ENCODE assay signal across 8 cellular contexts in genomic region chr2:65227035-65227470, GRCh38. TPM values are rescaled to one million over a fixed set of nuclear protein-coding genes. Genes with fewer than 3 reads are reported as not detected.
A peak's percentile ranks its signal among the peaks of the same experiment; 100 is the strongest.
DNase-seq lines count a peak whose midpoint lies in the region; ATAC-seq lines count a peak whose summit lies in the region.

No MANE protein-coding gene starts in this region.

- peak overlapping the region; percentile 99 for H3K27ac ChIP-seq in CD4-positive, CD25-positive, alpha-beta regulatory T cell (ENCODE audit: insufficient read depth, low read length, poor library complexity, severe bottlenecking)
- H3K27ac ChIP-seq in esophagus (ENCODE audit: low read depth in 2 of 2, low read length in 1 of 2) = peak overlapping the region; percentile 87 to 94

- no peaks in the 10 kb centered on the region for H3K27me3 ChIP-seq in CD4-positive, CD25-positive, alpha-beta regulatory T cell (ENCODE audit: control insufficient read depth, insufficient read depth, low read length)
- no peaks in the 10 kb centered on the region for H3K27me3 ChIP-seq in esophagus (ENCODE audit: control insufficient read depth in 1 of 2, insufficient read depth in 2 of 2, low read length in 2 of 2)

- H3K36me3 ChIP-seq in CD4-positive, CD25-positive, alpha-beta regulatory T cell (ENCODE audit: control insufficient read depth, insufficient read depth, low read length) = peaks cover 16% of the 10 kb centered on the region
- no peaks in the 10 kb centered on the region for H3K36me3 ChIP-seq in esophagus (ENCODE audit: control insufficient read depth in 2 of 2, insufficient read depth in 2 of 2, low read length in 1 of 2)

- peaks cover 0 to 1% (median 0%) of the 10 kb centered on the region in 7 donors for H3K9me3 Mint-ChIP-seq in CD4-positive, CD25-positive, alpha-beta regulatory T cell
- H3K9me3 Mint-ChIP-seq in natural killer cell treated with Interleukin-12 subunit alpha and Interleukin-12 subunit beta and Interleukin-15 and Interleukin-18, amount 100 ng/mL, for 72 hours = no peaks in the 10 kb centered on the region

- H3K4me1 Mint-ChIP-seq in CD4-positive, CD25-positive, alpha-beta regulatory T cell = peaks cover 14 to 48% (median 31%) of the 10 kb centered on the region in 4 donors
- H3K4me1 Mint-ChIP-seq in natural killer cell treated with Interleukin-12 subunit alpha and Interleukin-12 subunit beta and Interleukin-15 and Interleukin-18, amount 100 ng/mL, for 72 hours (ENCODE audit: low read depth in 2 of 2) = peaks cover 14 to 21% of the 10 kb centered on the region in 2 donors

- peak overlapping the region; percentile 94 for H3K4me3 ChIP-seq in CD4-positive, CD25-positive, alpha-beta regulatory T cell (ENCODE audit: low read depth, low read length)
- peak overlapping the region; percentile 92 to 93 for H3K4me3 ChIP-seq in esophagus (ENCODE audit: low read depth in 1 of 2, low read length in 2 of 2)

- H3K27ac Mint-ChIP-seq in CD4-positive, CD25-positive, alpha-beta regulatory T cell = peak overlapping the region; percentile 99 to 100 (median 99)
- H3K27ac Mint-ChIP-seq in natural killer cell treated with Interleukin-12 subunit alpha and Interleukin-12 subunit beta and Interleukin-15 and Interleukin-18, amount 100 ng/mL, for 72 hours = peak overlapping the region; percentile 95 to 98

- peaks cover 10% of the 10 kb centered on the region for H3K27me3 Mint-ChIP-seq in CD4-positive, CD25-positive, alpha-beta regulatory T cell
- no peaks in the 10 kb centered on the region for H3K27me3 Mint-ChIP-seq in natural killer cell treated with Interleukin-12 subunit alpha and Interleukin-12 subunit beta and Interleukin-15 and Interleukin-18, amount 100 ng/mL, for 72 hours

- DNase-seq in CD4-positive, CD25-positive, alpha-beta regulatory T cell = no peak
- peak; percentile 24 for DNase-seq in SKM-1 (lab: John Stamatoyannopoulos, UW; ENCODE audit: unreplicated experiment)
- no peak for DNase-seq in natural killer cell treated with Interleukin-12 subunit alpha and Interleukin-12 subunit beta and Interleukin-15 and Interleukin-18, amount 100 ng/mL, for 72 hours (ENCODE audit: low spot score)
- no peak for DNase-seq in HuH-7.5 (ENCODE audit: low spot score)
- DNase-seq in middle frontal gyrus (ENCODE audit: extremely low spot score, low spot score) = no peak

- peak; percentile 1 to 10 for ATAC-seq in CD4-positive, CD25-positive, alpha-beta regulatory T cell (ENCODE audit: low read depth in 2 of 2)
- ATAC-seq in GM19035 (IDR thresholded peaks at IDR 0.05; ENCODE audit: unreplicated experiment) = peak; percentile 20
- peak; percentile 20 for ATAC-seq in HG03159 (IDR thresholded peaks at IDR 0.05; ENCODE audit: unreplicated experiment)
- ATAC-seq in natural killer cell treated with Interleukin-12 subunit alpha and Interleukin-12 subunit beta and Interleukin-15 and Interleukin-18, amount 100 ng/mL, for 72 hours = peak; percentile 2 to 17

- H3K36me3 Mint-ChIP-seq in CD4-positive, CD25-positive, alpha-beta regulatory T cell = peaks cover 3% of the 10 kb centered on the region
- peaks cover 15% of the 10 kb centered on the region for H3K36me3 Mint-ChIP-seq in natural killer cell treated with Interleukin-12 subunit alpha and Interleukin-12 subunit beta and Interleukin-15 and Interleukin-18, amount 100 ng/mL, for 72 hours

- H3K4me1 ChIP-seq in CD4-positive, CD25-positive, alpha-beta regulatory T cell (ENCODE audit: control insufficient read depth, insufficient read depth, low read length, poor library complexity, severe bottlenecking) = peaks cover 41% of the 10 kb centered on the region
- H3K4me1 ChIP-seq in esophagus (ENCODE audit: control insufficient read depth in 2 of 2, insufficient read depth in 2 of 2, low read length in 1 of 2) = no peaks in the 10 kb centered on the region

- peak overlapping the region; percentile 93 to 100 (median 100) for H3K4me3 Mint-ChIP-seq in CD4-positive, CD25-positive, alpha-beta regulatory T cell
- peak overlapping the region; percentile 94 for H3K4me3 Mint-ChIP-seq in natural killer cell treated with Interleukin-12 subunit alpha and Interleukin-12 subunit beta and Interleukin-15 and Interleukin-18, amount 100 ng/mL, for 72 hours

- no peaks in the 10 kb centered on the region for H3K9me3 ChIP-seq in CD4-positive, CD25-positive, alpha-beta regulatory T cell (ENCODE audit: control insufficient read depth in 2 of 2, low read length in 2 of 2)
- no peaks in the 10 kb centered on the region for H3K9me3 ChIP-seq in esophagus (ENCODE audit: control insufficient read depth in 2 of 2, insufficient read depth in 1 of 2, low read depth in 1 of 2, low read length in 1 of 2)

- WGBS in esophagus, 2 donors = 1 to 2% methylated on average over 15 of the region's 15 CpGs

RNA-seq across cellular contexts. Expression of gene ACTR2, which starts 0.6 kb away (rescaled TPM):
- 275 TPM for total RNA-seq in CD4-positive, CD25-positive, alpha-beta regulatory T cell
- 100 to 1,000 TPM; 287 to 324 (median 309) TPM for polyA plus RNA-seq in CD4-positive, CD25-positive, alpha-beta regulatory T cell
- 10 to 100 TPM; 58.4 to 73.8 TPM for polyA plus RNA-seq in esophagus
- total RNA-seq in natural killer cell treated with Interleukin-12 subunit alpha and Interleukin-12 subunit beta and Interleukin-15 and Interleukin-18, amount 100 ng/mL, for 72 hours = 100 to 1,000 TPM; 227 to 491 TPM
